ENCODE assay signal across 9 cellular contexts in genomic region chrX:40166582-40166981, GRCh38.
A peak's percentile ranks its signal among the peaks of the same experiment; 100 is the strongest.
DNase-seq lines count a peak whose midpoint lies in the region; ATAC-seq and TF ChIP-seq lines count a peak whose summit lies in the region.
"Had no signal": no experiment of that assay in that cellular context is flagged by ENCODE, and none has a peak within 500 bp of the region (broad histone marks: within the 10 kb centered on the region; RNA-seq: fewer than 3 reads in every experiment).

No MANE protein-coding gene starts in this region.

- no peaks in the 10 kb centered on the region for H3K27me3 ChIP-seq in Loucy (ENCODE audit: insufficient read depth, low read length, poor library complexity, severe bottlenecking)

- no peak overlapping the region for H2AFZ ChIP-seq in Loucy (ENCODE audit: low read length)

- H3K4me1 Mint-ChIP-seq in naive thymus-derived CD8-positive, alpha-beta T cell, result peaks cover 12 to 55% (median 41%) of the 10 kb centered on the region in 4 donors

- ATAC-seq in activated naive CD4-positive, alpha-beta T cell treated with anti-CD3 and anti-CD28 coated beads, Interleukin-2, amount 50 U/mL, for 72 hours, result peak in 1 of 2 donors; percentile 1
- ATAC-seq in naive thymus-derived CD8-positive, alpha-beta T cell, result no peak
- ATAC-seq in HG03354 (IDR thresholded peaks at IDR 0.05; ENCODE audit: poor library complexity, severe bottlenecking, unreplicated experiment) (no peak), GM21723 (IDR thresholded peaks at IDR 0.05; ENCODE audit: unreplicated experiment) (no peak)

- H3K4me2 ChIP-seq in Loucy (ENCODE audit: low read depth, low read length, poor library complexity, severe bottlenecking), result peak overlapping the region; percentile 96

- POLR2A ChIA-PET in naive thymus-derived CD8-positive, alpha-beta T cell (lab: Charles Lee), result interaction anchor here (1.2 to 16.4 kb wide), 5 partner anchors 9 to 69 kb away, joined by 3 to 269 read pairs (median 70); partner anchors contain the start of gene BCOR

- H3K4me3 Mint-ChIP-seq in naive thymus-derived CD8-positive, alpha-beta T cell, result peak overlapping the region; percentile 80 to 91 (median 88)

- H3K9me3 Mint-ChIP-seq in activated naive CD4-positive, alpha-beta T cell treated with anti-CD3 and anti-CD28 coated beads, Interleukin-2, amount 50 U/mL, for 72 hours, result no peaks in the 10 kb centered on the region
- H3K9me3 Mint-ChIP-seq in naive thymus-derived CD8-positive, alpha-beta T cell, result peaks cover 0 to 2% (median 0%) of the 10 kb centered on the region in 9 donors

- H3K9ac ChIP-seq in Loucy (ENCODE audit: low read depth, low read length, poor library complexity, severe bottlenecking), result peak overlapping the region; percentile 100

- TF ChIP-seq CTCF in Loucy (conservative IDR thresholded peaks at IDR 0.05; ENCODE audit: low read length), result no peak

- H4K20me1 ChIP-seq in Loucy (ENCODE audit: insufficient read depth, low read length, poor library complexity, severe bottlenecking), result no peaks in the 10 kb centered on the region

- no peaks in the 10 kb centered on the region for H3F3A ChIP-seq in Loucy (ENCODE audit: low read depth)

- peaks cover 39% of the 10 kb centered on the region for H3K4me1 ChIP-seq in Loucy (ENCODE audit: insufficient read depth, low read length, poor library complexity, severe bottlenecking)

- peaks cover 58% of the 10 kb centered on the region for H3K79me2 ChIP-seq in Loucy (ENCODE audit: insufficient read depth, low read length)

- peak overlapping the region; percentile 74 for H3K4me3 ChIP-seq in Loucy (ENCODE audit: low read length, poor library complexity, severe bottlenecking)

- no peaks in the 10 kb centered on the region for H3K9me3 ChIP-seq in Loucy (ENCODE audit: insufficient read depth, low read depth, low read length)

- H3K36me3 ChIP-seq in Loucy (ENCODE audit: insufficient read depth, low read length), result no peaks in the 10 kb centered on the region

- DNase-seq in NCI-H1417 (lab: John Stamatoyannopoulos, UW), result peak; percentile 10 to 89 (median 72)
- DNase-seq in NCI-H1417 treated with DMSO at 0.1 percent for 48 hours (lab: John Stamatoyannopoulos, UW), result no peak
- DNase-seq in activated naive CD4-positive, alpha-beta T cell treated with anti-CD3 and anti-CD28 coated beads, Interleukin-2, amount 50 U/mL, for 72 hours (ENCODE audit: low spot score in 2 of 2), result no peak
- no peak for DNase-seq in naive thymus-derived CD8-positive, alpha-beta T cell
- no peak for DNase-seq in LoVo (ENCODE audit: low spot score)
- DNase-seq: SHP77 had no signal

- peak overlapping the region; percentile 85 to 94 for H3K27ac Mint-ChIP-seq in activated naive CD4-positive, alpha-beta T cell treated with anti-CD3 and anti-CD28 coated beads, Interleukin-2, amount 50 U/mL, for 72 hours
- H3K27ac Mint-ChIP-seq in naive thymus-derived CD8-positive, alpha-beta T cell, result peak overlapping the region; percentile 86 to 96 (median 93)

- H3K36me3 Mint-ChIP-seq in activated naive CD4-positive, alpha-beta T cell treated with anti-CD3 and anti-CD28 coated beads, Interleukin-2, amount 50 U/mL, for 72 hours, result peaks cover 0 to 8% of the 10 kb centered on the region in 2 donors
- H3K36me3 Mint-ChIP-seq in naive thymus-derived CD8-positive, alpha-beta T cell, result no peaks in the 10 kb centered on the region

- no peaks in the 10 kb centered on the region for H3K9me2 ChIP-seq in Loucy (replicated peaks; ENCODE audit: low read depth, low read length)

- H3K27me3 Mint-ChIP-seq in naive thymus-derived CD8-positive, alpha-beta T cell, result no peaks in the 10 kb centered on the region

Comparison
In these comparisons a context has a peak if more than half of its experiments do, and no peak if none do; other contexts are left out.
1. DNase-seq: peak in NCI-H1417 (3 of 3); none in NCI-H1417 treated with DMSO at 0.1 percent for 48 hours (single experiment), activated naive CD4-positive, alpha-beta T cell treated with anti-CD3 and anti-CD28 coated beads, Interleukin-2, amount 50 U/mL, for 72 hours (0 of 2), naive thymus-derived CD8-positive, alpha-beta T cell (0 of 10) and LoVo (single experiment).